ENCODE assay signal across 9 cellular contexts in genomic region chr5:40676643-40677333, GRCh38. TPM values are rescaled to one million over a fixed set of nuclear protein-coding genes. Genes with fewer than 3 reads are reported as not detected.
DNase-seq lines count a peak whose midpoint lies in the region; ATAC-seq and TF ChIP-seq lines count a peak whose summit lies in the region.
"Had no signal": no experiment of that assay in that cellular context is flagged by ENCODE, and none has a peak within 500 bp of the region (broad histone marks: within the 10 kb centered on the region; RNA-seq: fewer than 3 reads in every experiment).

No MANE protein-coding gene starts in this region.

- H3K9me3 ChIP-seq in transverse colon, result no peaks in the 10 kb centered on the region

- H3K4me3 ChIP-seq in transverse colon, result no peak overlapping the region
- H3K4me3 ChIP-seq: cardiac muscle cell had no signal

- intact Hi-C loops in transverse colon (cut with DNase I; ENCODE audit: low total_unique reads), result no loop called here

- H3K27me3 ChIP-seq in transverse colon, result no peaks in the 10 kb centered on the region

- TF ChIP-seq CTCF in transverse colon (IDR thresholded peaks at IDR 0.05), result no peak

- H3K27ac Mint-ChIP-seq in activated T-cell treated with anti-CD3 and anti-CD28 coated beads, Interleukin-2, amount 50 U/mL, for 24 hours, result peak overlapping the region; percentile 98
- H3K27ac Mint-ChIP-seq in activated T-helper 17 cell treated with anti-CD3 and anti-CD28 coated beads, Interleukin-2, amount 50 U/mL, for 72 hours, result peak overlapping the region; percentile 85
- H3K27ac Mint-ChIP-seq in immature natural killer cell, result peak overlapping the region in 5 of 6 donors; percentile 34 to 92 (median 62)

- peaks cover 0 to 4% (median 0%) of the 10 kb centered on the region in 4 donors for H3K36me3 ChIP-seq in transverse colon
- H3K36me3 ChIP-seq: cardiac muscle cell had no signal

- no peaks in the 10 kb centered on the region for H3K9me3 Mint-ChIP-seq in activated T-cell treated with anti-CD3 and anti-CD28 coated beads, Interleukin-2, amount 50 U/mL, for 24 hours
- H3K9me3 Mint-ChIP-seq in activated T-helper 17 cell treated with anti-CD3 and anti-CD28 coated beads, Interleukin-2, amount 50 U/mL, for 72 hours, result no peaks in the 10 kb centered on the region
- no peaks in the 10 kb centered on the region for H3K9me3 Mint-ChIP-seq in immature natural killer cell

- peaks cover 25% of the 10 kb centered on the region for H3K36me3 Mint-ChIP-seq in activated T-cell treated with anti-CD3 and anti-CD28 coated beads, Interleukin-2, amount 50 U/mL, for 24 hours (ENCODE audit: low read depth)
- H3K36me3 Mint-ChIP-seq in activated T-helper 17 cell treated with anti-CD3 and anti-CD28 coated beads, Interleukin-2, amount 50 U/mL, for 72 hours (ENCODE audit: low read depth), result peaks cover 39% of the 10 kb centered on the region
- peaks cover 13 to 19% (median 16%) of the 10 kb centered on the region in 3 donors for H3K36me3 Mint-ChIP-seq in immature natural killer cell

- no peaks in the 10 kb centered on the region for H3K27me3 Mint-ChIP-seq in activated T-cell treated with anti-CD3 and anti-CD28 coated beads, Interleukin-2, amount 50 U/mL, for 24 hours
- no peaks in the 10 kb centered on the region for H3K27me3 Mint-ChIP-seq in activated T-helper 17 cell treated with anti-CD3 and anti-CD28 coated beads, Interleukin-2, amount 50 U/mL, for 72 hours
- peaks cover 16 to 30% (median 18%) of the 10 kb centered on the region in 3 donors for H3K27me3 Mint-ChIP-seq in immature natural killer cell (ENCODE audit: low read depth in 3 of 3)

- no peak for TF ChIP-seq EP300 in transverse colon (IDR thresholded peaks at IDR 0.05; ENCODE audit: low read depth)

- 45% methylated on average over 3 of the region's 3 CpGs; no CpG with 5 or more reads in 1 of the 2 donors for WGBS in transverse colon (ENCODE audit: low coverage in 1 of 2), 2 donors

- H3K4me1 Mint-ChIP-seq in activated T-cell treated with anti-CD3 and anti-CD28 coated beads, Interleukin-2, amount 50 U/mL, for 24 hours (ENCODE audit: low read depth), result peaks cover 68% of the 10 kb centered on the region
- H3K4me1 Mint-ChIP-seq in activated T-helper 17 cell treated with anti-CD3 and anti-CD28 coated beads, Interleukin-2, amount 50 U/mL, for 72 hours, result peaks cover 34% of the 10 kb centered on the region
- H3K4me1 Mint-ChIP-seq in immature natural killer cell, result peaks cover 47 to 64% of the 10 kb centered on the region in 2 donors

- peak overlapping the region; percentile 53 for H3K4me3 Mint-ChIP-seq in activated T-cell treated with anti-CD3 and anti-CD28 coated beads, Interleukin-2, amount 50 U/mL, for 24 hours
- peak overlapping the region; percentile 92 for H3K4me3 Mint-ChIP-seq in activated T-helper 17 cell treated with anti-CD3 and anti-CD28 coated beads, Interleukin-2, amount 50 U/mL, for 72 hours
- H3K4me3 Mint-ChIP-seq in immature natural killer cell, result peak overlapping the region in 3 of 5 donors; percentile 4 to 35 (median 30)

- DNase-seq in activated T-cell treated with anti-CD3 and anti-CD28 coated beads, Interleukin-2, amount 50 U/mL, for 24 hours, result no peak
- DNase-seq in activated T-cell treated with anti-CD3 and anti-CD28 coated beads, Interleukin-2, amount 50 U/mL, for 48 hours, result no peak
- DNase-seq in immature natural killer cell, result no peak
- DNase-seq in transverse colon, result no peak
- no peak for DNase-seq in activated effector memory CD4-positive, alpha-beta T cell treated with anti-CD3 and anti-CD28 coated beads, Interleukin-2, amount 50 U/mL, for 16 hours
- no peak for DNase-seq in ureter (ENCODE audit: low spot score)
- no peak for DNase-seq in middle frontal gyrus (ENCODE audit: extremely low spot score, low spot score)

- TF ChIP-seq POLR2A in transverse colon (IDR thresholded peaks at IDR 0.05), result no peak

- peaks cover 0 to 26% (median 14%) of the 10 kb centered on the region in 4 donors for H3K4me1 ChIP-seq in transverse colon

- in situ Hi-C loops in transverse colon (cut with MboI; ENCODE audit: low pct_ligation_motif_present in 1 of 4, low pct_unique_long_range_greater_than_20kb in 1 of 4, low sequenced_read_pairs in 3 of 4), result loop anchor here in 1 of 4 donors (25.0 kb wide), 1 partner anchor 289 kb away; no protein-coding TSS in a partner anchor

- peak overlapping the region; percentile 94 to 96 (median 94) for H3K27ac ChIP-seq in transverse colon
- H3K27ac ChIP-seq: cardiac muscle cell had no signal

- no peak for ATAC-seq in activated T-helper 17 cell treated with anti-CD3 and anti-CD28 coated beads, Interleukin-2, amount 50 U/mL, for 72 hours (replicated peaks)

RNA-seq across cellular contexts. Expression of gene PTGER4, which starts 2.9 kb away (rescaled TPM):
- 100 to 1,000 TPM in 1 of 2 donors, 10 to 100 TPM in 1; 42.6 to 100 TPM for total RNA-seq in activated T-helper 17 cell treated with anti-CD3 and anti-CD28 coated beads, Interleukin-2, amount 50 U/mL, for 72 hours
- polyA plus RNA-seq in immature natural killer cell, result 100 to 1,000 TPM in 1 of 3 donors, 10 to 100 TPM in 2; 43.5 to 111 (median 70.3) TPM
- total RNA-seq in transverse colon, result 100 to 1,000 TPM in 3 of 4 donors, 10 to 100 TPM in 1; 39.6 to 127 (median 105) TPM
- total RNA-seq in ureter, result 10.3 TPM

Comparison
In these comparisons a context has a peak if more than half of its experiments do, and no peak if none do; other contexts are left out.
1. H3K4me3 Mint-ChIP-seq: peak in every context shown above with its lines; median percentile 92 in activated T-helper 17 cell treated with anti-CD3 and anti-CD28 coated beads, Interleukin-2, amount 50 U/mL, for 72 hours; 53 in activated T-cell treated with anti-CD3 and anti-CD28 coated beads, Interleukin-2, amount 50 U/mL, for 24 hours; 30 in immature natural killer cell.